7 cellular contexts compared by ENCODE assay signal in genomic region chr1:113467991-113468390, GRCh38.
"Had no signal": no experiment of that assay in that cellular context is flagged by ENCODE, and none has a peak within 500 bp of the region (broad histone marks: within the 10 kb centered on the region; RNA-seq: fewer than 3 reads in every experiment).

No MANE protein-coding gene starts in this region.

- FAIRE-seq: HepG2 had no signal

- H3K36me3 ChIP-seq: HAP-1 had no signal

- H3K4me3 ChIP-seq: GM23248, HAP-1 had no signal

- ATAC-seq: HCT116, HepG2 had no signal

- H3K27ac ChIP-seq: GM23248 had no signal

- DNase-seq: GM23248, GOT3, H7, KG1 had no signal
